ENCODE assay signal across 27 cellular contexts in the genomic region with DNA sequence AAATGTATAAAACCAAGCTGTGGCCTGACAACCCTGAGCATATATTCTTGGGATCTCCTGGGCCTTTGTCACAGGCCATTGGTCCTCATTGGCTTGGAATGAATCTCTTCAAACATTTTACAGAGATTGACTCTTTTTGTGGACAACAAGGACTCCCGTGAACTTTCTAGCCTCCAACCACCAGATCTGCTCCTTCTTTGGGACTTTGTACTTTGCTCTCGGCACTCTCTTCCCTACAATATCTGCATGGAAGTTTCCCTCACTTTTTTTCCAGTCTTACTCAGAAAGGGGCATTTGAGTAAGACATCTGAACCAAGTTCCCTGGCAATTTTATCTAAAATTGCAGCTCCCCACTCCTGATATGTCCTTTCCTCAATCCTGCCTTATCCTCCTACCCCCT.
"Had no signal": no experiment of that assay in that cellular context is flagged by ENCODE, and none has a peak within 500 bp of the region (broad histone marks: within the 10 kb centered on the region; RNA-seq: fewer than 3 reads in every experiment).

No MANE protein-coding gene starts in this region.

- H3K9ac ChIP-seq: KMS-11, SK-N-SH had no signal

- ATAC-seq: activated CD8-positive, alpha-beta T cell treated with anti-CD3 and anti-CD28 coated beads, Interleukin-2, amount 10 ng/mL, durations not matched to agents 7 days and 5 days; WTC11 had no signal

- DNase-seq: activated CD4-positive, alpha-beta T cell treated with anti-CD3 and anti-CD28 coated beads for 48 hours; activated CD4-positive, alpha-beta T cell treated with anti-CD3 and anti-CD28 coated beads, Interleukin-2, amount 50 U/mL, for 4 hours; activated CD4-positive, CD25-positive, alpha-beta regulatory T cell treated with anti-CD3 and anti-CD28 coated beads, Interleukin-2, amount 50 U/mL, for 72 hours; activated CD8-positive, alpha-beta memory T cell treated with anti-CD3 and anti-CD28 coated beads, Interleukin-2, amount 50 U/mL, for 48 hours; activated CD8-positive, alpha-beta T cell treated with anti-CD3 and anti-CD28 coated beads, Interleukin-2, amount 10 ng/mL, durations not matched to agents 7 days and 5 days; activated effector memory CD4-positive, alpha-beta T cell treated with Interleukin-2 at 50 U/mL for 16 hours; activated naive CD4-positive, alpha-beta T cell; activated T-cell treated with anti-CD3 and anti-CD28 coated beads, Interleukin-2, amount 50 U/mL, for 1 hour; aorta; MG63; MV-4-11; NCI-H1092 treated with DMSO at 0.1 percent for 48 hours; NCI-H1417 treated with DMSO at 0.1 percent for 48 hours; NCI-H1694; NCI-H2029 treated with DMSO at 0.1 percent for 48 hours; NCI-H345; NCI-H510A; NCI-H526 treated with DMSO at 0.1 percent for 48 hours; Right ventricle myocardium superior; RPMI8226; SJCRH30; SK-N-SH had no signal

- H3K4me3 Mint-ChIP-seq: activated CD8-positive, alpha-beta T cell treated with anti-CD3 and anti-CD28 coated beads, Interleukin-2, amount 10 ng/mL, durations not matched to agents 7 days and 5 days; activated naive CD4-positive, alpha-beta T cell treated with anti-CD3 and anti-CD28 coated beads, Interleukin-2, amount 50 U/mL, for 24 hours; activated T-helper 1 cell treated with anti-CD3 and anti-CD28 coated beads, Interleukin-12 subunit alpha, Interleukin-12 subunit beta, Interleukin-2, Interleukin-4 antibody, amounts not matched to agents 30 ng/mL and 10 ng/mL and 1 ng/mL, durations not matched to agents 14 hours and 24 hours and 36 hours; WTC11 had no signal

- H3K27ac Mint-ChIP-seq: activated CD8-positive, alpha-beta T cell treated with anti-CD3 and anti-CD28 coated beads, Interleukin-2, amount 10 ng/mL, durations not matched to agents 7 days and 5 days; activated naive CD4-positive, alpha-beta T cell treated with anti-CD3 and anti-CD28 coated beads, Interleukin-2, amount 50 U/mL, for 24 hours; activated T-helper 1 cell treated with anti-CD3 and anti-CD28 coated beads, Interleukin-12 subunit alpha, Interleukin-12 subunit beta, Interleukin-2, Interleukin-4 antibody, amounts not matched to agents 30 ng/mL and 10 ng/mL and 1 ng/mL, durations not matched to agents 14 hours and 24 hours and 36 hours; WTC11 had no signal

- H3K9me3 ChIP-seq: breast epithelium, SK-N-SH had no signal

- H3K27me3 Mint-ChIP-seq: activated naive CD4-positive, alpha-beta T cell treated with anti-CD3 and anti-CD28 coated beads, Interleukin-2, amount 50 U/mL, for 24 hours had no signal

- H3K27me3 ChIP-seq: breast epithelium, MG63, SJCRH30 had no signal

- H3K4me1 ChIP-seq: breast epithelium, SJCRH30 had no signal

- H3K36me3 ChIP-seq: breast epithelium, MG63, SJCRH30 had no signal

- H3K27ac ChIP-seq: breast epithelium, KMS-11, SJCRH30 had no signal

- H3K4me2 ChIP-seq: KMS-11, SK-N-SH had no signal

- H3K4me3 ChIP-seq: breast epithelium, MG63, SJCRH30 had no signal
